19 cellular contexts compared by ENCODE assay signal in the genomic region with DNA sequence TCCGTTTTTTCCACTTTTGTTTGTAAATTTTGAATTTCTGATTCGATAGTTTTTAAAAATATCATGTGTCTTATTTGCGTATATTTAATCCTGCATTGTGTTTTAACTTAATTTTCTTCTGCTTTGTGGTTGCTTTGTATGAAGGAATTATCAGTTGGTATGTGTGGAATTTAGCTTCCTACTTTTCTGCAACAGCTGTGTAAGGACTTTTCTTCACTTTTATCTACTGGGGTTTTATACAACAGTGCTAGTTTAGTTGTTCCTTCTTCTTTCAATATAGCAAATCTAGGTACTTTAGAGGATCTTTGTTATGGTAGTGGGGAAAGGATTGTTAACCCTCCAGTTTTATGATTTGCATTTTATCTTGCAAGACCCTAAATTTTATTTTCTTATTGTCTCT.
DNase-seq lines count a peak whose midpoint lies in the region; ATAC-seq and TF ChIP-seq lines count a peak whose summit lies in the region.
"Had no signal": no experiment of that assay in that cellular context is flagged by ENCODE, and none has a peak within 500 bp of the region (broad histone marks: within the 10 kb centered on the region; RNA-seq: fewer than 3 reads in every experiment).

No MANE protein-coding gene starts in this region.

- no peak overlapping the region for H4K8ac ChIP-seq in H9 (replicated peaks; ENCODE audit: insufficient read length, low read depth, low read length)

- no peak overlapping the region for H3K4ac ChIP-seq in H9 (ENCODE audit: low read depth, low read length)

- H3K23me2 ChIP-seq in H9 (ENCODE audit: insufficient read length, low read depth, low read length, poor library complexity, severe bottlenecking): no peaks in the 10 kb centered on the region

- H2BK120ac ChIP-seq in H9 (ENCODE audit: low read depth, low read length, poor library complexity, severe bottlenecking): no peak overlapping the region

- H3K9ac ChIP-seq in H9 (ENCODE audit: extremely low read depth, insufficient read length, low read length): no peak overlapping the region

- no peaks in the 10 kb centered on the region for H4K20me1 ChIP-seq in H9 (ENCODE audit: control insufficient read depth, insufficient read depth, insufficient read length)

- no peaks in the 10 kb centered on the region for H3K27me3 Mint-ChIP-seq in H9 (ENCODE audit: low read depth)
- H3K27me3 Mint-ChIP-seq in naive thymus-derived CD4-positive, alpha-beta T cell: no peaks in the 10 kb centered on the region
- H3K27me3 Mint-ChIP-seq: CD4-positive, CD25-positive, alpha-beta regulatory T cell had no signal

- no peaks in the 10 kb centered on the region for H3K9me3 ChIP-seq in H9 (ENCODE audit: control insufficient read depth, low read depth, low read length)
- H3K9me3 ChIP-seq in naive thymus-derived CD4-positive, alpha-beta T cell (ENCODE audit: control insufficient read depth in 2 of 3, low read length in 3 of 3): no peaks in the 10 kb centered on the region
- H3K9me3 ChIP-seq: MG63 had no signal

- POLR2A ChIA-PET in naive thymus-derived CD4-positive, alpha-beta T cell (lab: Charles Lee): no interaction called here

- H2AK5ac ChIP-seq in H9 (ENCODE audit: insufficient read length, low read length): no peak overlapping the region

- H3K4me1 Mint-ChIP-seq in H9: peaks cover 19 to 22% of the 10 kb centered on the region in 2 experiments
- no peaks in the 10 kb centered on the region for H3K4me1 Mint-ChIP-seq in naive thymus-derived CD4-positive, alpha-beta T cell
- H3K4me1 Mint-ChIP-seq: CD4-positive, CD25-positive, alpha-beta regulatory T cell had no signal

- no peak for DNase-seq in H9
- peak; percentile 54 for DNase-seq in amniotic epithelial cell (ENCODE audit: low read depth)
- DNase-seq in iris pigment epithelial cell (ENCODE audit: low read depth): peak; percentile 26
- peak; percentile 37 for DNase-seq in retinal pigment epithelial cell (ENCODE audit: low read depth)
- no peak for DNase-seq in naive thymus-derived CD4-positive, alpha-beta T cell
- DNase-seq in retina: no peak
- DNase-seq in Kasumi-1 (lab: John Stamatoyannopoulos, UW): no peak
- DNase-seq: CD4-positive, CD25-positive, alpha-beta regulatory T cell; MG63; NCI-H1105; NCI-H187; NCI-H446 treated with DMSO at 0.1 percent for 48 hours; NCI-H774 had no signal

- no peak overlapping the region for H3K27ac ChIP-seq in H9 (ENCODE audit: insufficient read length, low read depth, low read length)
- no peak overlapping the region for H3K27ac ChIP-seq in naive thymus-derived CD4-positive, alpha-beta T cell (ENCODE audit: low read depth, low read length)

- peaks cover 4 to 5% of the 10 kb centered on the region in 2 experiments; a peak in 1 of 5 replicates for H3K9me3 Mint-ChIP-seq in H9
- H3K9me3 Mint-ChIP-seq in naive thymus-derived CD4-positive, alpha-beta T cell: peaks cover 0 to 7% (median 0%) of the 10 kb centered on the region in 11 donors

- H2BK15ac ChIP-seq in H9 (ENCODE audit: low read depth, low read length): no peak overlapping the region

- H3K79me2 ChIP-seq in H9 (ENCODE audit: insufficient read depth, low read length): no peaks in the 10 kb centered on the region

- no peak overlapping the region for H3K4me3 ChIP-seq in retinal pigment epithelial cell (ENCODE audit: low read length)
- no peak overlapping the region for H3K4me3 ChIP-seq in naive thymus-derived CD4-positive, alpha-beta T cell (ENCODE audit: low read length)
- H3K4me3 ChIP-seq: GM12878, K562, MG63 had no signal

- no peak overlapping the region for H3K4me3 Mint-ChIP-seq in H9
- H3K4me3 Mint-ChIP-seq in naive thymus-derived CD4-positive, alpha-beta T cell: no peak overlapping the region
- H3K4me3 Mint-ChIP-seq: CD4-positive, CD25-positive, alpha-beta regulatory T cell had no signal

- intact Hi-C loops in naive thymus-derived CD4-positive, alpha-beta T cell (cut with micrococcal nuclease): no loop called here

- H2BK12ac ChIP-seq in H9 (ENCODE audit: insufficient read length, low read depth, low read length): no peak overlapping the region

- H3K23ac ChIP-seq in H9 (ENCODE audit: insufficient read length, low read depth, low read length): no peak overlapping the region

- CTCF ChIA-PET in naive thymus-derived CD4-positive, alpha-beta T cell (lab: Charles Lee): no interaction called here

- H2BK20ac ChIP-seq in H9 (ENCODE audit: low read depth, low read length, poor library complexity, severe bottlenecking): no peak overlapping the region

- no peak overlapping the region for H2AFZ ChIP-seq in H9 (ENCODE audit: low read length)

- no peak for TF ChIP-seq CTCF in H9 (conservative IDR thresholded peaks at IDR 0.05)
- TF ChIP-seq CTCF in retinal pigment epithelial cell (conservative IDR thresholded peaks at IDR 0.05; ENCODE audit: low read depth, low read length): no peak

- no peak overlapping the region for H3T11ph ChIP-seq in H9 (ENCODE audit: low read length)

- H3K36me3 Mint-ChIP-seq in H9 (ENCODE audit: insufficient read depth in 1 of 3, low read depth in 3 of 3): peaks cover 0 to 11% (median 0%) of the 10 kb centered on the region in 3 experiments; a peak in 3 of 7 replicates
- no peaks in the 10 kb centered on the region for H3K36me3 Mint-ChIP-seq in naive thymus-derived CD4-positive, alpha-beta T cell
- H3K36me3 Mint-ChIP-seq: CD4-positive, CD25-positive, alpha-beta regulatory T cell had no signal

- no peak overlapping the region for H4K5ac ChIP-seq in H9 (ENCODE audit: insufficient read length, low read depth, low read length)

- peak overlapping the region; percentile 7 to 92 (median 32); a peak in 6 of 7 replicates for H3K27ac Mint-ChIP-seq in H9
- no peak overlapping the region for H3K27ac Mint-ChIP-seq in naive thymus-derived CD4-positive, alpha-beta T cell
- H3K27ac Mint-ChIP-seq: CD4-positive, CD25-positive, alpha-beta regulatory T cell had no signal

- H3K4me1 ChIP-seq in H9 (ENCODE audit: insufficient read depth, low read length): no peaks in the 10 kb centered on the region
- no peaks in the 10 kb centered on the region for H3K4me1 ChIP-seq in naive thymus-derived CD4-positive, alpha-beta T cell (ENCODE audit: control insufficient read depth in 2 of 2, insufficient read depth in 2 of 2, low read length in 2 of 2)

- H3K27me3 ChIP-seq in H9 (ENCODE audit: insufficient read depth, low read length): no peaks in the 10 kb centered on the region
- H3K27me3 ChIP-seq in naive thymus-derived CD4-positive, alpha-beta T cell (ENCODE audit: control insufficient read depth in 2 of 2, insufficient read depth in 2 of 2, low read length in 2 of 2): no peaks in the 10 kb centered on the region
- H3K27me3 ChIP-seq: MG63 had no signal

- H3K56ac ChIP-seq in H9 (ENCODE audit: insufficient read length, low read depth, low read length): no peak overlapping the region

- H3K36me3 ChIP-seq in naive thymus-derived CD4-positive, alpha-beta T cell (ENCODE audit: control insufficient read depth in 2 of 3, insufficient read depth in 3 of 3, low read length in 3 of 3): no peaks in the 10 kb centered on the region
- H3K36me3 ChIP-seq: MG63 had no signal

- no peak for ATAC-seq in naive thymus-derived CD4-positive, alpha-beta T cell
- ATAC-seq in HG03521 (IDR thresholded peaks at IDR 0.05; ENCODE audit: unreplicated experiment): no peak
- ATAC-seq: GM12878, HCT116, K562, Panc1, Right ventricle myocardium inferior had no signal

- H3K4me2 ChIP-seq in H9 (ENCODE audit: insufficient read depth, insufficient read length, low read length): no peak overlapping the region

- no peak overlapping the region for H3K14ac ChIP-seq in H9 (ENCODE audit: insufficient read depth, low read length)

- no peaks in the 10 kb centered on the region for H3K79me1 ChIP-seq in H9 (ENCODE audit: insufficient read depth, low read depth, low read length, poor library complexity, severe bottlenecking)

- no CpG with 5 or more reads among the region's 3 CpGs for WGBS in H9 (ENCODE audit: extremely low coverage, insufficient read length, low lambda C conversion rate)

- no peak overlapping the region for H4K91ac ChIP-seq in H9 (ENCODE audit: insufficient read length, low read depth, low read length)

- no peak overlapping the region for H2BK5ac ChIP-seq in H9 (ENCODE audit: insufficient read length, low read length)

- H3K18ac ChIP-seq in H9 (ENCODE audit: insufficient read length, low read depth, low read length): no peak overlapping the region

Comparison
In these comparisons a context has a peak if more than half of its experiments do, and no peak if none do; other contexts are left out.
1. DNase-seq: peak in amniotic epithelial cell (single experiment), iris pigment epithelial cell (single experiment) and retinal pigment epithelial cell (single experiment); none in H9 (single experiment), naive thymus-derived CD4-positive, alpha-beta T cell (0 of 9), retina (single experiment) and Kasumi-1 (0 of 2).
2. H3K27ac Mint-ChIP-seq: peak in H9 (3 of 3); none in naive thymus-derived CD4-positive, alpha-beta T cell (0 of 9).